ENCODE assay signal across 20 cellular contexts in genomic region chr16:70717065-70717464, GRCh38. TPM values are rescaled to one million over a fixed set of nuclear protein-coding genes. Genes with fewer than 3 reads are reported as not detected.
DNase-seq lines count a peak whose midpoint lies in the region; ATAC-seq and TF ChIP-seq lines count a peak whose summit lies in the region.
"Had no signal": no experiment of that assay in that cellular context is flagged by ENCODE, and none has a peak within 500 bp of the region (broad histone marks: within the 10 kb centered on the region; RNA-seq: fewer than 3 reads in every experiment).

No MANE protein-coding gene starts in this region.

- CTCF ChIA-PET in SK-N-SH (lab: Yijun Ruan, JAX): interaction anchor here (0.7 to 4.7 kb wide), 3 partner anchors 14 to 54 kb away, joined by 3 to 29 read pairs (median 6); no protein-coding TSS in a partner anchor

- no peak for ATAC-seq in SK-N-SH treated with all-trans-retinoic acid at 6 μM for 48 hours
- no peak for ATAC-seq in psoas muscle
- no peak for ATAC-seq in GM19452 (IDR thresholded peaks at IDR 0.05; ENCODE audit: unreplicated experiment)
- ATAC-seq: activated T-cell treated with anti-CD3 and anti-CD28 coated beads, Interleukin-2, amount 50 U/mL, for 4 hours; GM12878; GM23338 had no signal

- no peak for TF ChIP-seq POLR2A in uterus (IDR thresholded peaks at IDR 0.05)

- POLR2A ChIA-PET in SK-N-SH (lab: Yijun Ruan, JAX): interaction anchor here (0.7 kb wide), 1 partner anchor 16 kb away, joined by 3 read pairs; no protein-coding TSS in a partner anchor

- intact Hi-C loops in psoas muscle (cut with DNase I) (no loop called here), uterus (cut with DNase I; ENCODE audit: low total_unique reads) (no loop called here)

- H4K20me1 ChIP-seq in SK-N-SH (ENCODE audit: insufficient read depth): no peaks in the 10 kb centered on the region

- no peak overlapping the region for H2AFZ ChIP-seq in SK-N-SH (ENCODE audit: low read depth)
- H2AFZ ChIP-seq: GM23338 had no signal

- no peak for TF ChIP-seq EP300 in SK-N-SH (IDR thresholded peaks at IDR 0.05; ENCODE audit: borderline replicate concordance in 1 of 2, low read depth in 1 of 2, low read length in 1 of 2)

- DNase-seq in SK-N-SH (no peak), psoas muscle (no peak), uterus (no peak), 8988T (no peak), HK-2 (ENCODE audit: unreplicated experiment) (no peak)
- DNase-seq: activated CD4-positive, alpha-beta T cell treated with anti-CD3 and anti-CD28 coated beads, Interleukin-2, amount 10 ng/mL, durations not matched to agents 24 days and 14 days; activated gamma-delta T cell treated with Interleukin-2 at 50 U/mL for 16 hours; activated T-cell treated with anti-CD3 and anti-CD28 coated beads, Interleukin-2, amount 50 U/mL, for 4 hours; CD4-positive, CD25-positive, alpha-beta regulatory T cell; NCI-H1694; nucleus accumbens; retina; WERI-Rb-1 had no signal

- no peak overlapping the region for H3K4me2 ChIP-seq in SK-N-SH
- H3K4me2 ChIP-seq: GM23338 had no signal

- peaks cover 18% of the 10 kb centered on the region for H3F3A ChIP-seq in SK-N-SH (replicated peaks; ENCODE audit: insufficient read depth)

- H3K79me2 ChIP-seq in SK-N-SH (ENCODE audit: insufficient read depth): no peaks in the 10 kb centered on the region

- no peaks in the 10 kb centered on the region for H3K9me3 ChIP-seq in SK-N-SH
- no peaks in the 10 kb centered on the region for H3K9me3 ChIP-seq in liver (ENCODE audit: control insufficient read depth in 4 of 4, low read length in 3 of 4)
- H3K9me3 ChIP-seq in psoas muscle: no peaks in the 10 kb centered on the region
- no peaks in the 10 kb centered on the region for H3K9me3 ChIP-seq in uterus
- H3K9me3 ChIP-seq: suprapubic skin had no signal

- H3K4me1 ChIP-seq in SK-N-SH (ENCODE audit: control insufficient read depth in 1 of 2, insufficient read depth in 2 of 2, low read depth in 1 of 2, low read length in 1 of 2) (peaks cover 31 to 51% of the 10 kb centered on the region in 2 experiments), liver (ENCODE audit: control insufficient read depth in 4 of 4, insufficient read depth in 4 of 4, low read length in 3 of 4) (peaks cover 14 to 23% (median 18%) of the 10 kb centered on the region in 4 donors), psoas muscle (peaks cover 36% of the 10 kb centered on the region), uterus (peaks cover 15 to 20% of the 10 kb centered on the region in 2 donors)

- WGBS in SK-N-SH (ENCODE audit: low lambda C conversion rate): 96% methylated on average over 6 of the region's 9 CpGs
- 97% methylated on average over 9 of the region's 9 CpGs for WGBS in liver
- 79 to 87% (median 82%) methylated on average over 9 of the region's 9 CpGs for WGBS in psoas muscle, 3 donors

- TF ChIP-seq CTCF in SK-N-SH (IDR thresholded peaks at IDR 0.05) (no peak), liver (IDR thresholded peaks at IDR 0.05; ENCODE audit: low read depth, low read length, missing input control) (no peak), psoas muscle (IDR thresholded peaks at IDR 0.05) (no peak), uterus (IDR thresholded peaks at IDR 0.05) (no peak)

- no peaks in the 10 kb centered on the region for H3K9me2 ChIP-seq in SK-N-SH

- H3K27me3 ChIP-seq in SK-N-SH (ENCODE audit: insufficient read depth) (no peaks in the 10 kb centered on the region), liver (ENCODE audit: control insufficient read depth in 4 of 4, insufficient read depth in 4 of 4, low read length in 3 of 4) (no peaks in the 10 kb centered on the region), psoas muscle (ENCODE audit: insufficient read depth in 3 of 3, low read length in 2 of 3) (no peaks in the 10 kb centered on the region), uterus (no peaks in the 10 kb centered on the region)
- H3K27me3 ChIP-seq: suprapubic skin had no signal

- TF ChIP-seq RAD21 in SK-N-SH (IDR thresholded peaks at IDR 0.05; ENCODE audit: low read length): no peak
- no peak for TF ChIP-seq RAD21 in liver (IDR thresholded peaks at IDR 0.05)

- H3K4me3 ChIP-seq in SK-N-SH (ENCODE audit: low read depth in 2 of 2, low read length in 1 of 2) (no peak overlapping the region), liver (ENCODE audit: low read depth in 1 of 3, low read length in 3 of 3) (no peak overlapping the region), psoas muscle (no peak overlapping the region), uterus (no peak overlapping the region)
- H3K4me3 ChIP-seq: GM12878, GM23338, suprapubic skin had no signal

- H3K27ac ChIP-seq in SK-N-SH (ENCODE audit: low read depth in 2 of 2, low read length in 1 of 2) (peak overlapping the region; percentile 98 to 100; a peak in 3 of 4 replicates), liver (ENCODE audit: low read depth in 1 of 2, low read length in 2 of 2) (peak overlapping the region; percentile 56 to 71), psoas muscle (peak overlapping the region; percentile 99), uterus (peak overlapping the region; percentile 94 to 96)
- H3K27ac ChIP-seq: 22Rv1, WERI-Rb-1 had no signal

- no peak overlapping the region for H3K9ac ChIP-seq in SK-N-SH
- H3K9ac ChIP-seq in liver (ENCODE audit: low read depth in 1 of 2, low read length in 2 of 2): no peak overlapping the region

- H3K36me3 ChIP-seq in SK-N-SH (replicated peaks in 1 of 2; ENCODE audit: control insufficient read depth in 1 of 2, insufficient read depth in 2 of 2, low read length in 1 of 2): peaks cover 11 to 12% of the 10 kb centered on the region in 2 experiments
- peaks cover 0 to 8% (median 2%) of the 10 kb centered on the region in 4 donors for H3K36me3 ChIP-seq in liver (ENCODE audit: control insufficient read depth in 4 of 4, insufficient read depth in 3 of 4, low read depth in 1 of 4, low read length in 3 of 4)
- peaks cover 0 to 9% of the 10 kb centered on the region in 2 donors for H3K36me3 ChIP-seq in psoas muscle (ENCODE audit: insufficient read depth in 1 of 2, low read depth in 1 of 2)
- no peaks in the 10 kb centered on the region for H3K36me3 ChIP-seq in uterus

TF ChIP-seq in SK-N-SH, 30 proteins besides CTCF, POLR2A, EP300 and RAD21 (continues in another document):
- TF ChIP-seq JUND (IDR thresholded peaks at IDR 0.05) (no peak), RCOR1 (IDR thresholded peaks at IDR 0.05; ENCODE audit: low read length) (no peak), YY1 (IDR thresholded peaks at IDR 0.05; ENCODE audit: low read depth) (no peak), TCF12 (IDR thresholded peaks at IDR 0.05) (no peak), FOSL2 (IDR thresholded peaks at IDR 0.05; ENCODE audit: borderline replicate concordance, low read depth) (no peak)
- TF ChIP-seq, protein P1, sequence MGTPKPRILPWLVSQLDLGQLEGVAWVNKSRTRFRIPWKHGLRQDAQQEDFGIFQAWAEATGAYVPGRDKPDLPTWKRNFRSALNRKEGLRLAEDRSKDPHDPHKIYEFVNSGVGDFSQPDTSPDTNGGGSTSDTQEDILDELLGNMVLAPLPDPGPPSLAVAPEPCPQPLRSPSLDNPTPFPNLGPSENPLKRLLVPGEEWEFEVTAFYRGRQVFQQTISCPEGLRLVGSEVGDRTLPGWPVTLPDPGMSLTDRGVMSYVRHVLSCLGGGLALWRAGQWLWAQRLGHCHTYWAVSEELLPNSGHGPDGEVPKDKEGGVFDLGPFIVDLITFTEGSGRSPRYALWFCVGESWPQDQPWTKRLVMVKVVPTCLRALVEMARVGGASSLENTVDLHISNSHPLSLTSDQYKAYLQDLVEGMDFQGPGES (IDR thresholded peaks at IDR 0.05; ENCODE audit: low read depth, low read length): no peak

TF ChIP-seq in SK-N-SH treated with all-trans-retinoic acid at 6 μM for 48 hours, 23 proteins besides CTCF, POLR2A, EP300 and RAD21 (continues in another document):
- no peak for TF ChIP-seq BACH2 (CRISPR knock-in tag; IDR thresholded peaks at IDR 0.05; ENCODE audit: borderline replicate concordance)
- no peak for TF ChIP-seq ARNTL (CRISPR knock-in tag; IDR thresholded peaks at IDR 0.05; ENCODE audit: borderline replicate concordance, low read depth)
- no peak for TF ChIP-seq ISL1 (CRISPR knock-in tag; IDR thresholded peaks at IDR 0.05)
- TF ChIP-seq TOX (CRISPR knock-in tag; IDR thresholded peaks at IDR 0.05; ENCODE audit: borderline replicate concordance): no peak
- no peak for TF ChIP-seq RARB (CRISPR knock-in tag; IDR thresholded peaks at IDR 0.05)
- TF ChIP-seq ZNF565 (CRISPR knock-in tag; conservative IDR thresholded peaks at IDR 0.05; ENCODE audit: low read depth): no peak

TF ChIP-seq in liver, 16 proteins besides CTCF, POLR2A, EP300 and RAD21:
- TF ChIP-seq FOXA1 (IDR thresholded peaks at IDR 0.05): no peak
- no peak for TF ChIP-seq ZBTB33 (IDR thresholded peaks at IDR 0.05)
- TF ChIP-seq RXRA (IDR thresholded peaks at IDR 0.05): no peak
- TF ChIP-seq HNF4A (conservative IDR thresholded peaks at IDR 0.05): no peak
- TF ChIP-seq, protein P2, sequence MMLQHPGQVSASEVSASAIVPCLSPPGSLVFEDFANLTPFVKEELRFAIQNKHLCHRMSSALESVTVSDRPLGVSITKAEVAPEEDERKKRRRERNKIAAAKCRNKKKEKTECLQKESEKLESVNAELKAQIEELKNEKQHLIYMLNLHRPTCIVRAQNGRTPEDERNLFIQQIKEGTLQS (IDR thresholded peaks at IDR 0.05): no peak
- TF ChIP-seq NR2F2 (IDR thresholded peaks at IDR 0.05): no peak
- no peak for TF ChIP-seq FOXA2 (IDR thresholded peaks at IDR 0.05)

RNA-seq across cellular contexts. Expression of gene MTSS2, which starts 31.2 kb away (rescaled TPM):
- polyA plus RNA-seq in SK-N-SH (2012; rRNA removed): 41.3 and 54.1 TPM in 2 replicates
- 25.3 and 37.7 TPM in 2 replicates for polyA plus RNA-seq in SK-N-SH (2012; cell fraction: cytosol; rRNA removed)
- polyA plus RNA-seq in SK-N-SH (2012; cell fraction: nucleus; rRNA removed): 114 and 150 TPM in 2 replicates
- 10 to 100 TPM; 26.7 to 45.1 TPM for total RNA-seq in liver
- polyA plus RNA-seq in liver: 10 to 100 TPM in 1 of 2 donors, 1 to 10 TPM in 1; 3.8 to 95.7 TPM
- 100 to 1,000 TPM; 104 to 166 (median 110) TPM for total RNA-seq in psoas muscle
- 100 to 1,000 TPM in 1 of 3 donors, 10 to 100 TPM in 2; 50.0 to 120 (median 94.3) TPM for polyA plus RNA-seq in psoas muscle
- 100 to 1,000 TPM in 1 of 4 donors, 10 to 100 TPM in 3; 11.2 to 142 (median 18.2) TPM for total RNA-seq in uterus
- polyA plus RNA-seq: CD4-positive, CD25-positive, alpha-beta regulatory T cell had no signal
